13 cellular contexts compared by ENCODE assay signal in the genomic region with DNA sequence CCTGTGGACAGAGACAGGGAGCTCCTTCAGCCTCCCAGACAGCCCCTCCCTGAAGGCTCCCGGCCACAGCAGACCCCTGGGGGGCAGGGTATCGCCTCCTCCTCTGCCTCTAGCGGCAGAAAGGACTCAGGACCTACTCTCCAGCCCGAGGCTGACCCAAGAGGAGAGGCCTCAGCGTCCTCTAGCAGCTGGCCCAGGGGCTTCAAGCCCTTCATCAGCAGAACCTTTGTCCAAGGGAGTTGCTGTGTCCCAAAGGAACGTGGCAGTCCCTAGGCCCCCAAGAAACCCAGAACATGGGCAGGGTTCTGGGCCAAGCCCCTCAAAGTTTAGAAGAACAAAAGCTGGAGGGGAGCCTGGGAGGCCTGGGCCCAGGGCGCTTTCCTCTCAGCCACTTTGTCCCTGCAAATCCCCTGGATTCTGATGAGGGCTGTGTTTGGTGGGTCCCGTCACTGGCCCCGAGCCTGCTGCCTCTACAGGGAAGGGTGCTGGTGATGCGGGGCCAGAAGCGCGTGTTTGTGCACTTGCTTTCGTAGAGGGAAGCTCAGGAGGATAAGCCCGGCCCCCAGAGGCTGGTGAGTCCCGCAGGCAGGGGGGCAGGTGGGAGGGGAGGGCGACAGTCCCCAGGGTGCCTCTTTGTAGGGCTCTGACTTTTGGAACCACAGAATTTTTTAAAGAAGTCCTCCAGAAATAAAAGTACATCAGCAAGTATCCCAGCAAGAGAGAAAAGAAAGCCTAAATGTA. TPM values are rescaled to one million over a fixed set of nuclear protein-coding genes. Genes with fewer than 3 reads are reported as not detected.
DNase-seq lines count a peak whose midpoint lies in the region; TF ChIP-seq lines count a peak whose summit lies in the region.
"Had no signal": no experiment of that assay in that cellular context is flagged by ENCODE, and none has a peak within 500 bp of the region (broad histone marks: within the 10 kb centered on the region; RNA-seq: fewer than 3 reads in every experiment).

No MANE protein-coding gene starts in this region.

- H3K9me3 Mint-ChIP-seq in CD14-positive monocyte = peaks cover 0 to 1% (median 0%) of the 10 kb centered on the region in 7 donors
- H3K9me3 Mint-ChIP-seq in dendritic cell treated with granulocyte-macrophage colony-stimulating factor and Interleukin-4, amounts not matched to agents 40 ng/mL and 50 ng/mL, for 4 days = no peaks in the 10 kb centered on the region

- TF ChIP-seq CTCF in CD14-positive monocyte (IDR thresholded peaks at IDR 0.05) (no peak), HL-60 (IDR thresholded peaks at IDR 0.05; ENCODE audit: insufficient read depth, low read length) (no peak), osteoblast (IDR thresholded peaks at IDR 0.05; ENCODE audit: extremely low read depth, low read depth, low read length) (no peak)

- H3K27ac Mint-ChIP-seq in CD14-positive monocyte = peak overlapping the region; percentile 73 to 91 (median 88)
- H3K27ac Mint-ChIP-seq in dendritic cell treated with granulocyte-macrophage colony-stimulating factor and Interleukin-4, amounts not matched to agents 40 ng/mL and 50 ng/mL, for 4 days = peak overlapping the region; percentile 79

- intact Hi-C loops in CD14-positive monocyte (cut with micrococcal nuclease) = loop anchor here in 1 of 2 donors (5.0 kb wide), 1 partner anchor 35 kb away; the partner anchor contains the start of gene PTTG1IP
- intact Hi-C loops in dendritic cell treated with granulocyte-macrophage colony-stimulating factor and Interleukin-4, amounts not matched to agents 40 ng/mL and 50 ng/mL, for 4 days (cut with micrococcal nuclease) = loop anchor here (5.0 kb wide), 1 partner anchor 35 kb away; the partner anchor contains the start of gene PTTG1IP

- DNase-seq in CD14-positive monocyte (ENCODE audit: low spot score) (no peak), HL-60 (ENCODE audit: low read depth in 1 of 2, low spot score in 1 of 2) (no peak), osteoblast (ENCODE audit: insufficient read length, low spot score, missing footprints) (no peak), KBM-7 (no peak), islet precursor cell (no peak), amniotic stem cell (lab: John Stamatoyannopoulos, UW) (no peak), iPS-NIHi11 (ENCODE audit: low spot score) (no peak)
- DNase-seq: mucosa of descending colon, NCI-H1694 treated with DMSO at 0.1 percent for 48 hours, NCI-H526, retina had no signal

- H3K4me1 Mint-ChIP-seq in CD14-positive monocyte = peaks cover 92% of the 10 kb centered on the region
- peaks cover 100% of the 10 kb centered on the region for H3K4me1 Mint-ChIP-seq in dendritic cell treated with granulocyte-macrophage colony-stimulating factor and Interleukin-4, amounts not matched to agents 40 ng/mL and 50 ng/mL, for 4 days (ENCODE audit: low read depth)

- H3K27me3 Mint-ChIP-seq in CD14-positive monocyte (ENCODE audit: low read depth in 3 of 3) = peaks cover 0 to 3% (median 2%) of the 10 kb centered on the region in 3 donors
- no peaks in the 10 kb centered on the region for H3K27me3 Mint-ChIP-seq in dendritic cell treated with granulocyte-macrophage colony-stimulating factor and Interleukin-4, amounts not matched to agents 40 ng/mL and 50 ng/mL, for 4 days

- peak overlapping the region; percentile 26 to 43 for H3K4me3 Mint-ChIP-seq in CD14-positive monocyte
- H3K4me3 Mint-ChIP-seq in dendritic cell treated with granulocyte-macrophage colony-stimulating factor and Interleukin-4, amounts not matched to agents 40 ng/mL and 50 ng/mL, for 4 days = peak overlapping the region; percentile 41

- H4K20me1 ChIP-seq in osteoblast (ENCODE audit: insufficient read depth, low read length) = no peaks in the 10 kb centered on the region

- H3K36me3 Mint-ChIP-seq in CD14-positive monocyte = peaks cover 58 to 81% of the 10 kb centered on the region in 2 donors
- H3K36me3 Mint-ChIP-seq in dendritic cell treated with granulocyte-macrophage colony-stimulating factor and Interleukin-4, amounts not matched to agents 40 ng/mL and 50 ng/mL, for 4 days (ENCODE audit: low read depth) = peaks cover 96% of the 10 kb centered on the region

- H3K4me1 ChIP-seq in osteoblast (ENCODE audit: insufficient read depth, low read length) = peaks cover 12% of the 10 kb centered on the region

- in situ Hi-C loops in KBM-7 (cut with MboI; ENCODE audit: low pct_unique_long_range_greater_than_20kb, low sequenced_read_pairs) = no loop called here

- no peaks in the 10 kb centered on the region for H3K36me3 ChIP-seq in osteoblast (ENCODE audit: insufficient read depth, low read length)

- H3K27me3 ChIP-seq in HL-60 (ENCODE audit: insufficient read depth, poor library complexity, severe bottlenecking) (no peaks in the 10 kb centered on the region), osteoblast (ENCODE audit: insufficient read depth, low read length) (no peaks in the 10 kb centered on the region)

- H3K4me2 ChIP-seq in osteoblast (ENCODE audit: insufficient read depth, low read length) = peak overlapping the region; percentile 67

- no peaks in the 10 kb centered on the region for H3K9me3 ChIP-seq in osteoblast (ENCODE audit: low read depth, low read length)
- H3K9me3 ChIP-seq: mucosa of descending colon had no signal

- no peaks in the 10 kb centered on the region for H3K79me2 ChIP-seq in osteoblast (ENCODE audit: insufficient read depth, low read length)

- H3K4me3 ChIP-seq in HL-60 (replicated peaks; ENCODE audit: insufficient read depth, low read length) (no peak overlapping the region), osteoblast (ENCODE audit: insufficient read depth, low read length) (peak overlapping the region; percentile 56)
- H3K4me3 ChIP-seq: mucosa of descending colon had no signal

- H2AFZ ChIP-seq in osteoblast (ENCODE audit: low read length) = peak overlapping the region; percentile 51

- H3K27ac ChIP-seq in HL-60 (replicated peaks) (peak overlapping the region; percentile 30), osteoblast (ENCODE audit: low read depth, low read length) (no peak overlapping the region)
- H3K27ac ChIP-seq: RWPE1 had no signal

RNA-seq across cellular contexts. Expression of gene ITGB2, which starts 13.3 kb away (rescaled TPM):
- 1,000 to 10,000 TPM; 1,470 to 1,628 TPM for polyA plus RNA-seq in CD14-positive monocyte
- 13.3 and 15.2 TPM in 2 replicates for total RNA-seq in osteoblast

RNA-seq across cellular contexts. Expression of gene SLX9, which starts 32.4 kb away (rescaled TPM):
- 1 to 10 TPM; 7.5 to 9.0 TPM for polyA plus RNA-seq in CD14-positive monocyte
- total RNA-seq in osteoblast = 9.4 and 10.9 TPM in 2 replicates

RNA-seq across cellular contexts. Expression of gene PTTG1IP, which starts 33.9 kb away (rescaled TPM):
- polyA plus RNA-seq in CD14-positive monocyte = 100 to 1,000 TPM; 206 to 238 TPM
- total RNA-seq in osteoblast = 413 and 480 TPM in 2 replicates
